In genomic region chr17:49843774-49844350, GRCh38 we compare ENCODE assay signal across 11 cellular contexts. TPM values are rescaled to one million over a fixed set of nuclear protein-coding genes. Genes with fewer than 3 reads are reported as not detected.
DNase-seq lines count a peak whose midpoint lies in the region; ATAC-seq and TF ChIP-seq lines count a peak whose summit lies in the region.
"Had no signal": no experiment of that assay in that cellular context is flagged by ENCODE, and none has a peak within 500 bp of the region (broad histone marks: within the 10 kb centered on the region; RNA-seq: fewer than 3 reads in every experiment).

No MANE protein-coding gene starts in this region.

- no peak for TF ChIP-seq POLR2A in adrenal gland (IDR thresholded peaks at IDR 0.05)

- WGBS in adrenal gland, 4 donors = 79 to 96% (median 92%) methylated on average over 5 to 6 of the region's 6 CpGs

- in situ Hi-C loops in T47D (cut with HindIII; ENCODE audit: low pct_unique_long_range_greater_than_20kb, low sequenced_read_pairs) = no loop called here

- H3K36me3 ChIP-seq in adrenal gland (replicated peaks in 1 of 2) = no peaks in the 10 kb centered on the region
- H3K36me3 ChIP-seq: ovary had no signal

- TF ChIP-seq CTCF in LNCaP clone FGC (IDR thresholded peaks at IDR 0.05; ENCODE audit: control insufficient read depth, extremely low read depth, insufficient read depth) (peak; percentile 60), osteocyte (IDR thresholded peaks at IDR 0.05) (peak; percentile 28), adrenal gland (IDR thresholded peaks at IDR 0.05) (peak in 1 of 6 experiments; percentile 11)

- H3K4me1 Mint-ChIP-seq in activated CD4-positive, alpha-beta T cell treated with anti-CD3 and anti-CD28 coated beads for 36 hours = peaks cover 11% of the 10 kb centered on the region
- H3K4me1 Mint-ChIP-seq in osteocyte (ENCODE audit: unreplicated experiment) = peaks cover 5% of the 10 kb centered on the region

- H3K27me3 ChIP-seq in adrenal gland = no peaks in the 10 kb centered on the region
- H3K27me3 ChIP-seq: ovary, stomach had no signal

- peaks cover 1% of the 10 kb centered on the region for H3K36me3 Mint-ChIP-seq in activated CD4-positive, alpha-beta T cell treated with anti-CD3 and anti-CD28 coated beads for 36 hours (ENCODE audit: low read depth)
- H3K36me3 Mint-ChIP-seq in osteocyte (ENCODE audit: unreplicated experiment) = peaks cover 4% of the 10 kb centered on the region

- no peak overlapping the region for H3K4me3 Mint-ChIP-seq in activated CD4-positive, alpha-beta T cell treated with anti-CD3 and anti-CD28 coated beads for 36 hours
- no peak overlapping the region for H3K4me3 Mint-ChIP-seq in osteocyte (ENCODE audit: unreplicated experiment)

- DNase-seq in activated CD4-positive, alpha-beta T cell treated with anti-CD3 and anti-CD28 coated beads for 36 hours = peak; percentile 44
- DNase-seq in activated CD4-positive, alpha-beta T cell treated with anti-CD3 and anti-CD28 coated beads, Interleukin-2, amount 50 U/mL, for 1 hour = no peak
- DNase-seq in LNCaP clone FGC (ENCODE audit: low read depth) (no peak), T47D (ENCODE audit: low read depth in 1 of 2, low spot score in 1 of 2) (peak; percentile 49 to 50), osteocyte (ENCODE audit: extremely low spot score, unreplicated experiment) (no peak), adrenal gland (no peak)
- DNase-seq: NCI-H1930, ovary, stomach had no signal

- no peaks in the 10 kb centered on the region for H3K9me3 Mint-ChIP-seq in activated CD4-positive, alpha-beta T cell treated with anti-CD3 and anti-CD28 coated beads for 36 hours (ENCODE audit: low read depth)
- H3K9me3 Mint-ChIP-seq in osteocyte (ENCODE audit: unreplicated experiment) = no peaks in the 10 kb centered on the region

- H3K27ac ChIP-seq in adrenal gland = no peak overlapping the region

- H3K9me3 ChIP-seq in adrenal gland (replicated peaks in 1 of 3) = no peaks in the 10 kb centered on the region
- H3K9me3 ChIP-seq: ovary, stomach had no signal

- peaks cover 0 to 20% of the 10 kb centered on the region in 2 donors for H3K4me1 ChIP-seq in adrenal gland (replicated peaks in 1 of 2)

- H3K4me3 ChIP-seq in LNCaP clone FGC (ENCODE audit: low read depth, low read length) (no peak overlapping the region), adrenal gland (no peak overlapping the region)
- H3K4me3 ChIP-seq: ovary, stomach had no signal

- CTCF ChIA-PET in activated CD4-positive, alpha-beta T cell treated with anti-CD3 and anti-CD28 coated beads for 36 hours (lab: Charles Lee) = interaction anchor here (0.6 to 1.2 kb wide), 5 partner anchors 8 to 148 kb away, joined by 3 to 6 read pairs (median 3); partner anchors contain the start of gene SLC35B1

- no peaks in the 10 kb centered on the region for H3K27me3 Mint-ChIP-seq in activated CD4-positive, alpha-beta T cell treated with anti-CD3 and anti-CD28 coated beads for 36 hours
- H3K27me3 Mint-ChIP-seq in osteocyte (ENCODE audit: unreplicated experiment) = no peaks in the 10 kb centered on the region

- H3K27ac Mint-ChIP-seq in activated CD4-positive, alpha-beta T cell treated with anti-CD3 and anti-CD28 coated beads for 36 hours = no peak overlapping the region
- no peak overlapping the region for H3K27ac Mint-ChIP-seq in osteocyte (ENCODE audit: unreplicated experiment)

- peak; percentile 30 for ATAC-seq in activated CD4-positive, alpha-beta T cell treated with anti-CD3 and anti-CD28 coated beads for 36 hours
- ATAC-seq in GM19455 (IDR thresholded peaks at IDR 0.05; ENCODE audit: unreplicated experiment) = no peak
- no peak for ATAC-seq in HG02981 (IDR thresholded peaks at IDR 0.05; ENCODE audit: unreplicated experiment)

- intact Hi-C loops in activated CD4-positive, alpha-beta T cell treated with anti-CD3 and anti-CD28 coated beads for 36 hours (cut with DNase I, micrococcal nuclease) = no loop called here
- intact Hi-C loops in adrenal gland (cut with DNase I) = loop anchor here in 1 of 2 donors (10.0 kb wide), 1 partner anchor 49 kb away; no protein-coding TSS in a partner anchor

- POLR2A ChIA-PET in activated CD4-positive, alpha-beta T cell treated with anti-CD3 and anti-CD28 coated beads for 36 hours (lab: Charles Lee) = no interaction called here

RNA-seq across cellular contexts. Expression of gene TAC4, which starts 4.0 kb away (rescaled TPM):
- total RNA-seq in activated CD4-positive, alpha-beta T cell treated with anti-CD3 and anti-CD28 coated beads for 36 hours = not detected
- total RNA-seq in osteocyte = not detected in 2 replicates
- under 1 TPM in 1 of 8 donors, not detected in 7; 0.90 TPM for total RNA-seq in adrenal gland
- under 1 TPM in 1 of 3 donors, not detected in 2; 0.40 TPM for polyA plus RNA-seq in adrenal gland
- total RNA-seq: ovary, stomach had no signal
- polyA plus RNA-seq: ovary, stomach had no signal

RNA-seq across cellular contexts. Expression of gene KAT7, which starts 55.4 kb away (rescaled TPM):
- total RNA-seq in activated CD4-positive, alpha-beta T cell treated with anti-CD3 and anti-CD28 coated beads for 36 hours = 10 to 100 TPM; 63.5 to 93.0 TPM
- 50.5 and 58.0 TPM in 2 replicates for total RNA-seq in osteocyte
- 10 to 100 TPM; 27.5 to 54.7 (median 43.5) TPM for total RNA-seq in adrenal gland
- 10 to 100 TPM in 1 of 3 donors, 1 to 10 TPM in 2; 5.2 to 32.5 (median 5.9) TPM for polyA plus RNA-seq in adrenal gland

Comparison
In these comparisons a context has a peak if more than half of its experiments do, and no peak if none do; other contexts are left out.
1. DNase-seq: peak in activated CD4-positive, alpha-beta T cell treated with anti-CD3 and anti-CD28 coated beads for 36 hours (single experiment) and T47D (2 of 2); none in activated CD4-positive, alpha-beta T cell treated with anti-CD3 and anti-CD28 coated beads, Interleukin-2, amount 50 U/mL, for 1 hour (single experiment), LNCaP clone FGC (single experiment), osteocyte (single experiment) and adrenal gland (0 of 7).